ENCODE assay signal across 10 cellular contexts in genomic region chr1:6157528-6158174, GRCh38. TPM values are rescaled to one million over a fixed set of nuclear protein-coding genes. Genes with fewer than 3 reads are reported as not detected.
DNase-seq lines count a peak whose midpoint lies in the region; ATAC-seq and TF ChIP-seq lines count a peak whose summit lies in the region.
"Had no signal": no experiment of that assay in that cellular context is flagged by ENCODE, and none has a peak within 500 bp of the region (broad histone marks: within the 10 kb centered on the region; RNA-seq: fewer than 3 reads in every experiment).

No MANE protein-coding gene starts in this region.

- no peaks in the 10 kb centered on the region for H3K36me3 ChIP-seq in colonic mucosa
- H3K36me3 ChIP-seq in gastroesophageal sphincter: no peaks in the 10 kb centered on the region
- H3K36me3 ChIP-seq: spleen had no signal

- H3K9me3 ChIP-seq in colonic mucosa: no peaks in the 10 kb centered on the region
- H3K9me3 ChIP-seq in gastroesophageal sphincter: no peaks in the 10 kb centered on the region
- H3K9me3 ChIP-seq: spleen had no signal

- H3K27me3 ChIP-seq in colonic mucosa: no peaks in the 10 kb centered on the region
- peaks cover 31% of the 10 kb centered on the region for H3K27me3 ChIP-seq in gastroesophageal sphincter

- TF ChIP-seq CTCF in colonic mucosa (IDR thresholded peaks at IDR 0.05): no peak
- no peak for TF ChIP-seq CTCF in gastroesophageal sphincter (IDR thresholded peaks at IDR 0.05)

- H3K27ac ChIP-seq in colonic mucosa (no peak overlapping the region), gastroesophageal sphincter (no peak overlapping the region)
- H3K27ac ChIP-seq: spleen had no signal

- intact Hi-C loops in colonic mucosa (cut with DNase I): no loop called here

- no peak for ATAC-seq in gastroesophageal sphincter

- no peak overlapping the region for H3K9ac ChIP-seq in colonic mucosa (ENCODE audit: low read depth in 2 of 2, low read length in 2 of 2)

- DNase-seq in SIG-M5 treated with dmso at 0.1 percent for 504 hours (lab: John Stamatoyannopoulos, UW; ENCODE audit: unreplicated experiment) (peak; percentile 24), SIG-M5 (lab: John Stamatoyannopoulos, UW) (no peak), NCI-H345 treated with DMSO at 0.1 percent for 48 hours (lab: John Stamatoyannopoulos, UW; ENCODE audit: unreplicated experiment) (peak; percentile 83), colonic mucosa (peak; percentile 46), cerebellar nuclear complex (lab: John Stamatoyannopoulos, UW) (no peak), NCI-H1048 (lab: John Stamatoyannopoulos, UW) (no peak)
- peak; percentile 71 for DNase-seq in stimulated activated CD4-positive, alpha-beta T cell treated with anti-CD3 and anti-CD28 coated beads, Interleukin-15, amount 100 ng/mL, for 24 hours
- DNase-seq: spleen, T-helper 1 cell had no signal

- no peak for TF ChIP-seq EP300 in gastroesophageal sphincter (IDR thresholded peaks at IDR 0.05)

- TF ChIP-seq POLR2A in gastroesophageal sphincter (IDR thresholded peaks at IDR 0.05): no peak

- H3K4me1 ChIP-seq in colonic mucosa: peaks cover 3% of the 10 kb centered on the region
- H3K4me1 ChIP-seq in gastroesophageal sphincter: no peaks in the 10 kb centered on the region

- WGBS in gastroesophageal sphincter (ENCODE audit: low coverage in 1 of 2), 2 donors: 51% methylated on average over 11 of the region's 15 CpGs; no CpG with 5 or more reads in 1 of the 2 donors

- no peak overlapping the region for H3K4me3 ChIP-seq in colonic mucosa
- no peak overlapping the region for H3K4me3 ChIP-seq in gastroesophageal sphincter
- H3K4me3 ChIP-seq: spleen had no signal

RNA-seq across cellular contexts. Expression of gene CHD5, which starts 22.5 kb away (rescaled TPM):
- under 1 TPM; 0.35 to 0.69 TPM for total RNA-seq in colonic mucosa
- 10 to 100 TPM in 2 of 4 donors, 1 to 10 TPM in 2; 4.4 to 34.9 (median 9.2) TPM for total RNA-seq in gastroesophageal sphincter

RNA-seq across cellular contexts. Expression of gene RPL22, which starts 41.7 kb away (rescaled TPM):
- 100 to 1,000 TPM; 314 to 378 TPM for total RNA-seq in colonic mucosa
- total RNA-seq in gastroesophageal sphincter: 100 to 1,000 TPM; 126 to 281 (median 227) TPM

RNA-seq across cellular contexts. Expression of gene RNF207, which starts 48.3 kb away (rescaled TPM):
- total RNA-seq in colonic mucosa (10 to 100 TPM; 18.4 to 19.4 TPM), gastroesophageal sphincter (10 to 100 TPM in 3 of 4 donors, 1 to 10 TPM in 1; 3.0 to 34.1 (median 18.3) TPM)

Comparison
In these comparisons a context has a peak if more than half of its experiments do, and no peak if none do; other contexts are left out.
1. DNase-seq: peak in SIG-M5 treated with dmso at 0.1 percent for 504 hours (single experiment), NCI-H345 treated with DMSO at 0.1 percent for 48 hours (single experiment), colonic mucosa (single experiment) and stimulated activated CD4-positive, alpha-beta T cell treated with anti-CD3 and anti-CD28 coated beads, Interleukin-15, amount 100 ng/mL, for 24 hours (single experiment); none in SIG-M5 (single experiment), cerebellar nuclear complex (0 of 2) and NCI-H1048 (single experiment).